ENCODE assay signal across 11 cellular contexts in the genomic region with DNA sequence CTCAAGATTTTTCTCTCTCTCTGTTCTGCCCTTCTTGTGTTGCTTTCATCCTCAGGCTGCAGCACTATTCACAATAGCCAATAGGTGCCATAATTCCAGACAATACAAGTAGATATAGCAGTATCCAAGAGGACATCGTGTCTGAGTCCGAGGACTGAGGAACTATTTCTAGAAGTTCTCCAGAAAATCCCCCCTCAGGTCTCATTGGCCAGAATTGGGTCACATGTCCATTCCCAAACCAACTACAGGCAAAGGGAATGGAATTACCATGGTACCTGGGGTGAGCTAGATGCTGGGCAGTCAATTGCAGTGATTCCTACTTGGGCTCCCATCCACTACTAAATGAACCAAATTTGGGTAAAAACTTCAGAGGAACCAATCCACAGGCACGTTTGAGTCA.
"Had no signal": no experiment of that assay in that cellular context is flagged by ENCODE, and none has a peak within 500 bp of the region (broad histone marks: within the 10 kb centered on the region; RNA-seq: fewer than 3 reads in every experiment).

No MANE protein-coding gene starts in this region.

- H2AFZ ChIP-seq: GM23248, GM23338 had no signal

- H3K9ac ChIP-seq: GM23248 had no signal

- H3K36me3 ChIP-seq: HAP-1 had no signal

- H3K9me3 Mint-ChIP-seq: GM23338 had no signal

- H3K4me2 ChIP-seq: GM23338 had no signal

- FAIRE-seq: H1, H54 had no signal

- H3K27ac ChIP-seq: GM23248 had no signal

- ATAC-seq: GM23338, HCT116 had no signal

- H3K4me3 ChIP-seq: GM23248, GM23338, HAP-1 had no signal

- DNase-seq: GM23248, GOT3, H7, H9, HCEC 1CT, HFFc6 had no signal

- H3K4me1 ChIP-seq: HAP-1 had no signal

- H3K27ac Mint-ChIP-seq: GM23338, H9, HFFc6 had no signal

- H3K4me3 Mint-ChIP-seq: GM23338, H9, HFFc6 had no signal

- H3K4me1 Mint-ChIP-seq: H9 had no signal

- H3K9me3 ChIP-seq: HAP-1 had no signal
